ENCODE assay signal across 16 cellular contexts in genomic region chr6:70396796-70397729, GRCh38. TPM values are rescaled to one million over a fixed set of nuclear protein-coding genes. Genes with fewer than 3 reads are reported as not detected.
DNase-seq lines count a peak whose midpoint lies in the region; ATAC-seq and TF ChIP-seq lines count a peak whose summit lies in the region.
"Had no signal": no experiment of that assay in that cellular context is flagged by ENCODE, and none has a peak within 500 bp of the region (broad histone marks: within the 10 kb centered on the region; RNA-seq: fewer than 3 reads in every experiment).

No MANE protein-coding gene starts in this region.

- H3K27me3 Mint-ChIP-seq in CD14-positive monocyte (ENCODE audit: low read depth in 3 of 3): peaks cover 2 to 10% (median 6%) of the 10 kb centered on the region in 3 donors
- peaks cover 32% of the 10 kb centered on the region for H3K27me3 Mint-ChIP-seq in activated T-helper 1 cell treated with anti-CD3 and anti-CD28 coated beads, Interleukin-12 subunit alpha, Interleukin-12 subunit beta, Interleukin-2, Interleukin-4 antibody, amounts not matched to agents 30 ng/mL and 10 ng/mL and 1 ng/mL, durations not matched to agents 14 hours and 24 hours and 36 hours (ENCODE audit: insufficient read depth)

- DNase-seq in CD14-positive monocyte (ENCODE audit: low spot score) (no peak), lower lobe of right lung (no peak), DMS153 (lab: John Stamatoyannopoulos, UW) (no peak)
- no peak for DNase-seq in stimulated activated naive CD4-positive, alpha-beta T cell (lab: John Stamatoyannopoulos, UW)
- no peak for DNase-seq in activated T-helper 1 cell treated with anti-CD3 and anti-CD28 coated beads, Interleukin-12 subunit alpha, Interleukin-12 subunit beta, Interleukin-2, Interleukin-4 antibody, amounts not matched to agents 30 ng/mL and 10 ng/mL and 1 ng/mL, durations not matched to agents 14 hours and 24 hours and 36 hours (ENCODE audit: low spot score)
- DNase-seq: HFFc6, NCI-H1092, NCI-H524 treated with DMSO at 0.1 percent for 48 hours, SW 1271 had no signal

- peak overlapping the region in 5 of 7 donors; percentile 16 to 87 (median 48) for H3K27ac Mint-ChIP-seq in CD14-positive monocyte
- no peak overlapping the region for H3K27ac Mint-ChIP-seq in activated T-helper 1 cell treated with anti-CD3 and anti-CD28 coated beads, Interleukin-12 subunit alpha, Interleukin-12 subunit beta, Interleukin-2, Interleukin-4 antibody, amounts not matched to agents 30 ng/mL and 10 ng/mL and 1 ng/mL, durations not matched to agents 14 hours and 24 hours and 36 hours
- H3K27ac Mint-ChIP-seq: activated naive CD4-positive, alpha-beta T cell treated with anti-CD3 and anti-CD28 coated beads, Interleukin-2, amount 50 U/mL, for 24 hours; dendritic cell treated with granulocyte-macrophage colony-stimulating factor and Interleukin-4, amounts not matched to agents 40 ng/mL and 50 ng/mL, for 4 days; HFFc6; mesothelial cell of epicardium had no signal

- H3K27ac ChIP-seq in VCaP (peak overlapping the region; percentile 74), lower lobe of right lung (peak overlapping the region; percentile 74)
- H3K27ac ChIP-seq: C4-2B had no signal

- H3K4me3 ChIP-seq in lower lobe of right lung: no peak overlapping the region

- H3K27me3 ChIP-seq in lower lobe of right lung (ENCODE audit: low read depth): no peaks in the 10 kb centered on the region

- H3K36me3 ChIP-seq in lower lobe of right lung: no peaks in the 10 kb centered on the region

- peaks cover 12% of the 10 kb centered on the region for H3K4me1 Mint-ChIP-seq in CD14-positive monocyte
- H3K4me1 Mint-ChIP-seq in activated T-helper 1 cell treated with anti-CD3 and anti-CD28 coated beads, Interleukin-12 subunit alpha, Interleukin-12 subunit beta, Interleukin-2, Interleukin-4 antibody, amounts not matched to agents 30 ng/mL and 10 ng/mL and 1 ng/mL, durations not matched to agents 14 hours and 24 hours and 36 hours (ENCODE audit: low read depth): no peaks in the 10 kb centered on the region
- H3K4me1 Mint-ChIP-seq: activated naive CD4-positive, alpha-beta T cell treated with anti-CD3 and anti-CD28 coated beads, Interleukin-2, amount 50 U/mL, for 24 hours had no signal

- TF ChIP-seq CTCF in CD14-positive monocyte (IDR thresholded peaks at IDR 0.05): no peak
- TF ChIP-seq CTCF in VCaP (conservative IDR thresholded peaks at IDR 0.05): no peak
- TF ChIP-seq CTCF in lower lobe of right lung (IDR thresholded peaks at IDR 0.05): no peak

- peak; percentile 51 for ATAC-seq in HG02610 (IDR thresholded peaks at IDR 0.05; ENCODE audit: unreplicated experiment)
- ATAC-seq in lower lobe of right lung: no peak
- ATAC-seq in HG03025 (IDR thresholded peaks at IDR 0.05; ENCODE audit: low FRiP score, unreplicated experiment): no peak

- intact Hi-C loops in CD14-positive monocyte (cut with micrococcal nuclease) (no loop called here), lower lobe of right lung (cut with DNase I) (no loop called here)
- intact Hi-C loops in activated T-helper 1 cell treated with anti-CD3 and anti-CD28 coated beads, Interleukin-12 subunit alpha, Interleukin-12 subunit beta, Interleukin-2, Interleukin-4 antibody, amounts not matched to agents 30 ng/mL and 10 ng/mL and 1 ng/mL, durations not matched to agents 14 hours and 24 hours and 36 hours (cut with micrococcal nuclease): no loop called here

- peaks cover 0 to 6% (median 2%) of the 10 kb centered on the region in 7 donors for H3K9me3 Mint-ChIP-seq in CD14-positive monocyte
- H3K9me3 Mint-ChIP-seq in activated T-helper 1 cell treated with anti-CD3 and anti-CD28 coated beads, Interleukin-12 subunit alpha, Interleukin-12 subunit beta, Interleukin-2, Interleukin-4 antibody, amounts not matched to agents 30 ng/mL and 10 ng/mL and 1 ng/mL, durations not matched to agents 14 hours and 24 hours and 36 hours: no peaks in the 10 kb centered on the region
- H3K9me3 Mint-ChIP-seq: activated naive CD4-positive, alpha-beta T cell treated with anti-CD3 and anti-CD28 coated beads, Interleukin-2, amount 50 U/mL, for 24 hours; HFFc6; mesothelial cell of epicardium had no signal

- peaks cover 11% of the 10 kb centered on the region for H3K4me1 ChIP-seq in lower lobe of right lung

- H3K9me3 ChIP-seq in lower lobe of right lung: no peaks in the 10 kb centered on the region

- peak overlapping the region in 1 of 2 donors; percentile 56 for H3K4me3 Mint-ChIP-seq in CD14-positive monocyte
- no peak overlapping the region for H3K4me3 Mint-ChIP-seq in activated T-helper 1 cell treated with anti-CD3 and anti-CD28 coated beads, Interleukin-12 subunit alpha, Interleukin-12 subunit beta, Interleukin-2, Interleukin-4 antibody, amounts not matched to agents 30 ng/mL and 10 ng/mL and 1 ng/mL, durations not matched to agents 14 hours and 24 hours and 36 hours
- H3K4me3 Mint-ChIP-seq: activated naive CD4-positive, alpha-beta T cell treated with anti-CD3 and anti-CD28 coated beads, Interleukin-2, amount 50 U/mL, for 24 hours; dendritic cell treated with granulocyte-macrophage colony-stimulating factor and Interleukin-4, amounts not matched to agents 40 ng/mL and 50 ng/mL, for 4 days; HFFc6; mesothelial cell of epicardium had no signal

- H3K36me3 Mint-ChIP-seq in CD14-positive monocyte: no peaks in the 10 kb centered on the region
- no peaks in the 10 kb centered on the region for H3K36me3 Mint-ChIP-seq in activated T-helper 1 cell treated with anti-CD3 and anti-CD28 coated beads, Interleukin-12 subunit alpha, Interleukin-12 subunit beta, Interleukin-2, Interleukin-4 antibody, amounts not matched to agents 30 ng/mL and 10 ng/mL and 1 ng/mL, durations not matched to agents 14 hours and 24 hours and 36 hours (ENCODE audit: low read depth)
- H3K36me3 Mint-ChIP-seq: activated naive CD4-positive, alpha-beta T cell treated with anti-CD3 and anti-CD28 coated beads, Interleukin-2, amount 50 U/mL, for 24 hours; mesothelial cell of epicardium had no signal

RNA-seq across cellular contexts. Expression of gene FAM135A, which starts 16.2 kb away (rescaled TPM):
- polyA plus RNA-seq in CD14-positive monocyte: 1 to 10 TPM; 4.1 to 5.4 TPM
- 20.3 TPM for total RNA-seq in lower lobe of right lung
- 9.9 and 11.8 TPM in 2 replicates for total RNA-seq in activated T-helper 1 cell treated with anti-CD3 and anti-CD28 coated beads, Interleukin-12 subunit alpha, Interleukin-12 subunit beta, Interleukin-2, Interleukin-4 antibody, amounts not matched to agents 30 ng/mL and 10 ng/mL and 1 ng/mL, durations not matched to agents 14 hours and 24 hours and 36 hours
